19 cellular contexts compared by ENCODE assay signal in the genomic region with DNA sequence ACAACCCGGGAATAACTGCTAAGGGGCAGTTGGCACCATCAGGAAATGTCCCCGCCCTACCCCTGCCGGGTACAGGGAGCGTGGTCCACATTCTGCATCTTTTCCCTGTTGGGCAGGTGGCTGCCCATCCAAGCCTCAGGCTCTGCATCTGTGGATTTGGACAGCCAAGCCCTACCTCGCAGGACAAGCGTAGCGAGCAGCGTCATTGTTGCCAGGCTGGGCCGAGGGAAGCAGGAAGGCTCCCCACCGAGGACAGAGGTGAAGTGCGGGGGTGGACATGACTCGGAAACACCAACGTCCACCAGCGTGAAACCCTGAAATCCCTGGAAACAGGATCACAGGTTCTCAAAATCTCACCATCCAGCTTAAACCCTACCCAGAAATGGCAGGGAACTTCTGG.
DNase-seq lines count a peak whose midpoint lies in the region; ATAC-seq and TF ChIP-seq lines count a peak whose summit lies in the region.
"Had no signal": no experiment of that assay in that cellular context is flagged by ENCODE, and none has a peak within 500 bp of the region (broad histone marks: within the 10 kb centered on the region; RNA-seq: fewer than 3 reads in every experiment).

No MANE protein-coding gene starts in this region.

- H2BK12ac ChIP-seq in H9 (ENCODE audit: insufficient read length, low read depth, low read length) = no peak overlapping the region

- H3K27ac ChIP-seq in OCI-LY3 (ENCODE audit: low read length) (peak overlapping the region; percentile 91), thymus (ENCODE audit: low read depth) (peak overlapping the region; percentile 13), H9 (ENCODE audit: insufficient read length, low read depth, low read length) (no peak overlapping the region), uterus (no peak overlapping the region)
- H3K27ac ChIP-seq: A549, brain microvascular endothelial cell, C4-2B, pancreas had no signal

- H3K23me2 ChIP-seq in H9 (ENCODE audit: insufficient read length, low read depth, low read length, poor library complexity, severe bottlenecking) = no peaks in the 10 kb centered on the region

- no peak overlapping the region for H3K18ac ChIP-seq in H9 (ENCODE audit: insufficient read length, low read depth, low read length)

- no peak overlapping the region for H2BK20ac ChIP-seq in H9 (ENCODE audit: low read depth, low read length, poor library complexity, severe bottlenecking)

- peaks cover 3 to 5% of the 10 kb centered on the region in 2 donors for H3K36me3 Mint-ChIP-seq in activated T-cell treated with anti-CD3 and anti-CD28 coated beads, Interleukin-2, amount 50 U/mL, for 72 hours (ENCODE audit: insufficient read depth in 2 of 2)
- H3K36me3 Mint-ChIP-seq in H9 (ENCODE audit: insufficient read depth in 1 of 3, low read depth in 3 of 3) = no peaks in the 10 kb centered on the region

- H3K9ac ChIP-seq in OCI-LY3 (ENCODE audit: low read length) = peak overlapping the region; percentile 57
- H3K9ac ChIP-seq in H9 (ENCODE audit: extremely low read depth, insufficient read length, low read length) = no peak overlapping the region

- no peak overlapping the region for H2BK120ac ChIP-seq in H9 (ENCODE audit: low read depth, low read length, poor library complexity, severe bottlenecking)

- WGBS in thymus = 95% methylated on average over 14 of the region's 14 CpGs
- WGBS in H9 (ENCODE audit: extremely low coverage, insufficient read length, low lambda C conversion rate) = no CpG with 5 or more reads among the region's 14 CpGs

- H3T11ph ChIP-seq in H9 (ENCODE audit: low read length) = no peak overlapping the region

- H2BK15ac ChIP-seq in H9 (ENCODE audit: low read depth, low read length) = no peak overlapping the region

- H3K27me3 ChIP-seq in OCI-LY3 (ENCODE audit: low read depth, low read length) = no peaks in the 10 kb centered on the region
- no peaks in the 10 kb centered on the region for H3K27me3 ChIP-seq in thymus (ENCODE audit: control insufficient read depth, insufficient read depth)
- H3K27me3 ChIP-seq in H9 (ENCODE audit: insufficient read depth, low read length) = no peaks in the 10 kb centered on the region
- no peaks in the 10 kb centered on the region for H3K27me3 ChIP-seq in uterus
- H3K27me3 ChIP-seq: brain microvascular endothelial cell, pancreas, sigmoid colon had no signal

- H3K4me3 Mint-ChIP-seq in activated T-cell treated with anti-CD3 and anti-CD28 coated beads, Interleukin-2, amount 50 U/mL, for 72 hours = peak overlapping the region; percentile 32 to 68
- no peak overlapping the region for H3K4me3 Mint-ChIP-seq in H9

- ATAC-seq in activated T-cell treated with anti-CD3 and anti-CD28 coated beads, Interleukin-2, amount 50 U/mL, for 72 hours (replicated peaks in 1 of 2) = no peak
- ATAC-seq: A549 had no signal

- peak overlapping the region; percentile 96 for H3K27ac Mint-ChIP-seq in activated T-cell treated with anti-CD3 and anti-CD28 coated beads, Interleukin-2, amount 50 U/mL, for 72 hours
- H3K27ac Mint-ChIP-seq in H9 = no peak overlapping the region; a peak in 1 of 7 replicates

- intact Hi-C loops in uterus (cut with DNase I; ENCODE audit: low total_unique reads) = no loop called here

- H3K56ac ChIP-seq in H9 (ENCODE audit: insufficient read length, low read depth, low read length) = no peak overlapping the region

- H3K27me3 Mint-ChIP-seq in activated T-cell treated with anti-CD3 and anti-CD28 coated beads, Interleukin-2, amount 50 U/mL, for 72 hours (ENCODE audit: low read depth) = no peaks in the 10 kb centered on the region
- no peaks in the 10 kb centered on the region; the same call in 1 of the 2 replicates for H3K27me3 Mint-ChIP-seq in H9 (ENCODE audit: low read depth)

- DNase-seq in activated T-cell treated with anti-CD3 and anti-CD28 coated beads, Interleukin-2, amount 50 U/mL, for 72 hours = no peak
- DNase-seq in activated T-cell treated with anti-CD3 and anti-CD28 coated beads, Interleukin-2, amount 50 U/mL, for 48 hours = no peak
- DNase-seq in cerebellum (ENCODE audit: low spot score) (peak; percentile 50), H9 (no peak), uterus (no peak), HuH-7.5 (ENCODE audit: low spot score) (no peak)
- DNase-seq: brain microvascular endothelial cell, cortex of kidney, DMS 273 treated with DMSO at 0.1 percent for 48 hours, Karpas-422, NCI-H1105, pancreas, SHP77, sigmoid colon had no signal

- H3K23ac ChIP-seq in H9 (ENCODE audit: insufficient read length, low read depth, low read length) = no peak overlapping the region

- no peak overlapping the region for H2AK5ac ChIP-seq in H9 (ENCODE audit: insufficient read length, low read length)

- H3K79me2 ChIP-seq in OCI-LY3 (ENCODE audit: low read length) (no peaks in the 10 kb centered on the region), H9 (ENCODE audit: insufficient read depth, low read length) (no peaks in the 10 kb centered on the region)

- H2AFZ ChIP-seq in OCI-LY3 (ENCODE audit: low read depth, low read length) (no peak overlapping the region), H9 (ENCODE audit: low read length) (no peak overlapping the region)

- H3K4ac ChIP-seq in H9 (ENCODE audit: low read depth, low read length) = no peak overlapping the region

- H3K4me2 ChIP-seq in OCI-LY3 (ENCODE audit: low read length) = peak overlapping the region; percentile 78
- H3K4me2 ChIP-seq in H9 (ENCODE audit: insufficient read depth, insufficient read length, low read length) = no peak overlapping the region
- H3K4me2 ChIP-seq: A549 had no signal

- no peak overlapping the region for H4K5ac ChIP-seq in H9 (ENCODE audit: insufficient read length, low read depth, low read length)

- peaks cover 83% of the 10 kb centered on the region for H3K4me1 Mint-ChIP-seq in activated T-cell treated with anti-CD3 and anti-CD28 coated beads, Interleukin-2, amount 50 U/mL, for 72 hours (ENCODE audit: low read depth)
- H3K4me1 Mint-ChIP-seq in H9 = peaks cover 15 to 24% of the 10 kb centered on the region in 2 experiments

- H4K8ac ChIP-seq in H9 (replicated peaks; ENCODE audit: insufficient read length, low read depth, low read length) = no peak overlapping the region

- no peaks in the 10 kb centered on the region for H3K9me3 Mint-ChIP-seq in activated T-cell treated with anti-CD3 and anti-CD28 coated beads, Interleukin-2, amount 50 U/mL, for 72 hours
- no peaks in the 10 kb centered on the region for H3K9me3 Mint-ChIP-seq in H9

- H3K4me1 ChIP-seq in OCI-LY3 (ENCODE audit: low read length) = peaks cover 69% of the 10 kb centered on the region
- H3K4me1 ChIP-seq in thymus (ENCODE audit: control insufficient read depth, insufficient read depth, low read length) = peaks cover 4% of the 10 kb centered on the region
- peaks cover 8% of the 10 kb centered on the region for H3K4me1 ChIP-seq in H9 (ENCODE audit: insufficient read depth, low read length)
- no peaks in the 10 kb centered on the region for H3K4me1 ChIP-seq in uterus
- H3K4me1 ChIP-seq: A549, pancreas had no signal

- no peak for TF ChIP-seq POLR2A in uterus (IDR thresholded peaks at IDR 0.05)

- H4K91ac ChIP-seq in H9 (ENCODE audit: insufficient read length, low read depth, low read length) = no peak overlapping the region

- H3K4me3 ChIP-seq in OCI-LY3 (ENCODE audit: low read length) = no peak overlapping the region
- no peak overlapping the region for H3K4me3 ChIP-seq in thymus (ENCODE audit: low read length)
- H3K4me3 ChIP-seq in uterus = no peak overlapping the region
- H3K4me3 ChIP-seq: A549, lung, pancreas, sigmoid colon had no signal

- TF ChIP-seq CTCF in OCI-LY3 (IDR thresholded peaks at IDR 0.05; ENCODE audit: low read depth, low read length) (no peak), H9 (conservative IDR thresholded peaks at IDR 0.05) (no peak), uterus (IDR thresholded peaks at IDR 0.05) (no peak)

- H3K36me3 ChIP-seq in OCI-LY3 (replicated peaks; ENCODE audit: low read depth, low read length) (peaks cover 11% of the 10 kb centered on the region), thymus (ENCODE audit: control insufficient read depth, insufficient read depth) (peaks cover 25% of the 10 kb centered on the region), uterus (no peaks in the 10 kb centered on the region)
- H3K36me3 ChIP-seq: brain microvascular endothelial cell, pancreas had no signal

- H3K14ac ChIP-seq in H9 (ENCODE audit: insufficient read depth, low read length) = no peak overlapping the region

- H3K9me3 ChIP-seq in OCI-LY3 (ENCODE audit: insufficient read depth, low read length) (no peaks in the 10 kb centered on the region), thymus (ENCODE audit: control insufficient read depth) (peaks cover 1% of the 10 kb centered on the region), H9 (ENCODE audit: control insufficient read depth, low read depth, low read length) (no peaks in the 10 kb centered on the region), uterus (no peaks in the 10 kb centered on the region)
- H3K9me3 ChIP-seq: A549, pancreas, sigmoid colon had no signal

- H2BK5ac ChIP-seq in H9 (ENCODE audit: insufficient read length, low read length) = no peak overlapping the region

- H4K20me1 ChIP-seq in OCI-LY3 (ENCODE audit: insufficient read depth, low read length) (no peaks in the 10 kb centered on the region), H9 (ENCODE audit: control insufficient read depth, insufficient read depth, insufficient read length) (no peaks in the 10 kb centered on the region)

- no peaks in the 10 kb centered on the region for H3K79me1 ChIP-seq in H9 (ENCODE audit: insufficient read depth, low read depth, low read length, poor library complexity, severe bottlenecking)

Comparison
In these comparisons a context has a peak if more than half of its experiments do, and no peak if none do; other contexts are left out.
1. H3K4me3 Mint-ChIP-seq: peak in activated T-cell treated with anti-CD3 and anti-CD28 coated beads, Interleukin-2, amount 50 U/mL, for 72 hours (2 of 2); none in H9 (0 of 2).
2. H3K27ac ChIP-seq: peak in OCI-LY3 (single experiment) and thymus (single experiment); none in H9 (single experiment) and uterus (0 of 2).